Comparison of ENCODE assay signal across 19 cellular contexts in the genomic region with DNA sequence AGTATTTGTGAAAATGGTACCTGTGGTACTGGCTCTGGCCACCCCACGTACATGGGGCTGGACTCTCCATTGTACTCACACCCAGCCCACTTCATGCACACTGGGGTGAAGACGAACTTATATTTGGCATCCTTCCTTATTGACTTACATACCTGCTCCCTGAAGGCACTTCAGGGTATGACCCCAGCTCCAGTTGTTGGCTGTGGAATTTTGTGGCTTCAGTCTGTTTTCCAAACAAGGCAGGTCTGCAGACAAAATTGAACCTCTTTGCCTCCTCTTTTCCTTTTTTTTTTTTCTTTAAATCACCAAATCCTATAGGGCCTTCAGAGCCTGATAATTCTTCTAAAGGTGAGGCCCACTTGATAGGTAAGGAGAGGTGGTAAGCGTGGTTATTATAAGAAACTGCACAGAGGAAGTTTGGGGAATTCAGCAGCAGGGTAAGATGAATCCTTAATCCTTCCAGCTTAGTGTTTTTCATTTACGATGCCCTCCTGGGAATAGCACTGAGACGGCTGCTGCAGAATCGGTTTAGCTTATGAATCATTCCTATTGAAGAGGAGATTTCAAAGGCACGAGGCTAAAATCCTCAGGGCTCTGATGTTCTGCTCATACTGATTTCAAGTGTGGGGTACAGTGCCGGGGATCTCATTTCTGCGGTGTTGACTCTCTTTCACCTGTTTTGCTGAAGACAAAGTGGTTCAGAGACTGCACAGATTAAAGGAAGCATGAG. TPM values are rescaled to one million over a fixed set of nuclear protein-coding genes. Genes with fewer than 3 reads are reported as not detected.
DNase-seq lines count a peak whose midpoint lies in the region; ATAC-seq and TF ChIP-seq lines count a peak whose summit lies in the region.
"Had no signal": no experiment of that assay in that cellular context is flagged by ENCODE, and none has a peak within 500 bp of the region (broad histone marks: within the 10 kb centered on the region; RNA-seq: fewer than 3 reads in every experiment).

No MANE protein-coding gene starts in this region.

- peak overlapping the region; percentile 13 for H3K27ac Mint-ChIP-seq in osteocyte (ENCODE audit: unreplicated experiment)
- no peak overlapping the region for H3K27ac Mint-ChIP-seq in stimulated activated naive CD8-positive, alpha-beta T cell treated with anti-CD3 and anti-CD28 coated beads, Interleukin-15, amount 100 ng/mL, for 72 hours
- H3K27ac Mint-ChIP-seq: stimulated activated effector memory CD8-positive, alpha-beta T cell treated with anti-CD3 and anti-CD28 coated beads, Interleukin-12 subunit alpha, Interleukin-12 subunit beta, amount 100 ng/mL, for 72 hours; T-cell had no signal

- H3K4me1 ChIP-seq in foreskin keratinocyte: no peaks in the 10 kb centered on the region
- H3K4me1 ChIP-seq: gastrocnemius medialis had no signal

- no peak overlapping the region for H3K4me3 Mint-ChIP-seq in osteocyte (ENCODE audit: unreplicated experiment)
- no peak overlapping the region for H3K4me3 Mint-ChIP-seq in stimulated activated naive CD8-positive, alpha-beta T cell treated with anti-CD3 and anti-CD28 coated beads, Interleukin-15, amount 100 ng/mL, for 72 hours
- H3K4me3 Mint-ChIP-seq: stimulated activated effector memory CD8-positive, alpha-beta T cell treated with anti-CD3 and anti-CD28 coated beads, Interleukin-12 subunit alpha, Interleukin-12 subunit beta, amount 100 ng/mL, for 72 hours; T-cell had no signal

- H3K27ac ChIP-seq in cingulate gyrus (ENCODE audit: low read depth, low read length): peak overlapping the region; percentile 19
- no peak overlapping the region for H3K27ac ChIP-seq in foreskin keratinocyte
- H3K27ac ChIP-seq: BLaER1 treated with 17β-estradiol and CSF1 and Interleukin-3, amounts not matched to agents 10 nM and 100 nM; gastrocnemius medialis; Peyer's patch had no signal

- DNase-seq in GM03348 (ENCODE audit: low spot score): peak; percentile 15
- peak; percentile 41 to 87 for DNase-seq in NCI-H524 (lab: John Stamatoyannopoulos, UW)
- DNase-seq in osteocyte (ENCODE audit: extremely low spot score, unreplicated experiment): no peak
- no peak for DNase-seq in foreskin keratinocyte
- DNase-seq in HuH-7 (ENCODE audit: low spot score): no peak
- no peak for DNase-seq in stimulated activated naive CD8-positive, alpha-beta T cell treated with anti-CD3 and anti-CD28 coated beads, Interleukin-15, amount 100 ng/mL, for 72 hours
- DNase-seq: activated CD4-positive, alpha-beta T cell treated with anti-CD3 and anti-CD28 coated beads for 1 hour; activated naive CD4-positive, alpha-beta T cell treated with Interleukin-2 at 50 U/mL for 16 hours; gastrocnemius medialis; KBM-7; NCI-H526 treated with DMSO at 0.1 percent for 48 hours; Peyer's patch; T-cell had no signal

- no peaks in the 10 kb centered on the region for H3K27me3 Mint-ChIP-seq in osteocyte (ENCODE audit: unreplicated experiment)
- no peaks in the 10 kb centered on the region for H3K27me3 Mint-ChIP-seq in stimulated activated naive CD8-positive, alpha-beta T cell treated with anti-CD3 and anti-CD28 coated beads, Interleukin-15, amount 100 ng/mL, for 72 hours
- H3K27me3 Mint-ChIP-seq: T-cell had no signal

- no peak for TF ChIP-seq CTCF in osteocyte (IDR thresholded peaks at IDR 0.05)
- no peak for TF ChIP-seq CTCF in foreskin keratinocyte (conservative IDR thresholded peaks at IDR 0.05)

- H3K4me1 Mint-ChIP-seq in osteocyte (ENCODE audit: unreplicated experiment): peaks cover 42% of the 10 kb centered on the region
- peaks cover 19% of the 10 kb centered on the region for H3K4me1 Mint-ChIP-seq in stimulated activated naive CD8-positive, alpha-beta T cell treated with anti-CD3 and anti-CD28 coated beads, Interleukin-15, amount 100 ng/mL, for 72 hours

- peaks cover 8% of the 10 kb centered on the region for H3K36me3 Mint-ChIP-seq in osteocyte (ENCODE audit: unreplicated experiment)
- H3K36me3 Mint-ChIP-seq: stimulated activated effector memory CD8-positive, alpha-beta T cell treated with anti-CD3 and anti-CD28 coated beads, Interleukin-12 subunit alpha, Interleukin-12 subunit beta, amount 100 ng/mL, for 72 hours had no signal

- ATAC-seq in foreskin keratinocyte (no peak), HG02870 (IDR thresholded peaks at IDR 0.05; ENCODE audit: unreplicated experiment) (no peak)
- ATAC-seq in stimulated activated naive CD8-positive, alpha-beta T cell treated with anti-CD3 and anti-CD28 coated beads, Interleukin-15, amount 100 ng/mL, for 72 hours: no peak
- ATAC-seq: gastrocnemius medialis; GM12878; HCT116; stimulated activated effector memory CD8-positive, alpha-beta T cell treated with anti-CD3 and anti-CD28 coated beads, Interleukin-12 subunit alpha, Interleukin-12 subunit beta, amount 100 ng/mL, for 72 hours; T-cell had no signal

- H3K9me3 Mint-ChIP-seq in osteocyte (ENCODE audit: unreplicated experiment): no peaks in the 10 kb centered on the region
- no peaks in the 10 kb centered on the region for H3K9me3 Mint-ChIP-seq in stimulated activated naive CD8-positive, alpha-beta T cell treated with anti-CD3 and anti-CD28 coated beads, Interleukin-15, amount 100 ng/mL, for 72 hours
- H3K9me3 Mint-ChIP-seq: stimulated activated effector memory CD8-positive, alpha-beta T cell treated with anti-CD3 and anti-CD28 coated beads, Interleukin-12 subunit alpha, Interleukin-12 subunit beta, amount 100 ng/mL, for 72 hours; T-cell had no signal

- H3K27me3 ChIP-seq in foreskin keratinocyte: no peaks in the 10 kb centered on the region
- H3K27me3 ChIP-seq: BLaER1 treated with 17β-estradiol and CSF1 and Interleukin-3, amounts not matched to agents 10 nM and 100 nM; gastrocnemius medialis; Peyer's patch had no signal

RNA-seq across cellular contexts. Expression of gene KIF5C, which starts 55.2 kb away (rescaled TPM):
- 10.2 and 10.7 TPM in 2 replicates for total RNA-seq in osteocyte
- 0.07 and 0.11 TPM in 2 replicates for total RNA-seq in foreskin keratinocyte
- 0.02 and 0.04 TPM in 2 replicates for polyA plus RNA-seq in foreskin keratinocyte

Comparison
In these comparisons a context has a peak if more than half of its experiments do, and no peak if none do; other contexts are left out.
1. DNase-seq: peak in GM03348 (single experiment) and NCI-H524 (2 of 2); none in osteocyte (single experiment), foreskin keratinocyte (0 of 2), HuH-7 (single experiment) and stimulated activated naive CD8-positive, alpha-beta T cell treated with anti-CD3 and anti-CD28 coated beads, Interleukin-15, amount 100 ng/mL, for 72 hours (0 of 2).
2. RNA of gene KIF5C, which starts 55.2 kb away (total RNA-seq): 10.2 to 10.7 TPM in osteocyte; 0.07 to 0.11 TPM in foreskin keratinocyte; every median in the first group is over 10 times any median in the second.